Comparison of ENCODE assay signal across 9 cellular contexts in genomic region chr1:178543291-178543609, GRCh38. TPM values are rescaled to one million over a fixed set of nuclear protein-coding genes. Genes with fewer than 3 reads are reported as not detected.
DNase-seq lines count a peak whose midpoint lies in the region; ATAC-seq, FAIRE-seq and TF ChIP-seq lines count a peak whose summit lies in the region.
"Had no signal": no experiment of that assay in that cellular context is flagged by ENCODE, and none has a peak within 500 bp of the region (broad histone marks: within the 10 kb centered on the region; RNA-seq: fewer than 3 reads in every experiment).

No MANE protein-coding gene starts in this region.

- peaks cover 7% of the 10 kb centered on the region for H3K4me1 ChIP-seq in GM12878 (ENCODE audit: control insufficient read depth, insufficient read depth, low read length)
- peaks cover 0 to 12% (median 5%) of the 10 kb centered on the region in 4 donors for H3K4me1 ChIP-seq in right lobe of liver
- H3K4me1 ChIP-seq in urinary bladder (ENCODE audit: insufficient read depth): no peaks in the 10 kb centered on the region

- DNase-seq in GM06990 (ENCODE audit: extremely low read depth, insufficient read length) (no peak), GM12878 (ENCODE audit: low read depth, low spot score) (no peak), right lobe of liver (no peak), OCI-M2 (lab: John Stamatoyannopoulos, UW; ENCODE audit: unreplicated experiment) (no peak)
- DNase-seq in stimulated activated CD4-positive, alpha-beta T cell treated with anti-CD3 and anti-CD28 coated beads, Interleukin-4, amount 100 ng/mL, for 24 hours: no peak

- intact Hi-C loops in GM12878 (cut with micrococcal nuclease; ENCODE audit: unreplicated experiment) (loop anchor here (2.0 to 10.0 kb wide), 3 partner anchors 66 to 824 kb away; partner anchors contain the start of gene AXDND1), right lobe of liver (cut with DNase I) (loop anchor here (5.0 to 10.0 kb wide), 4 partner anchors 82 to 472 kb away; no protein-coding TSS in a partner anchor)

- H3K27me3 ChIP-seq in GM06990 (replicated peaks; ENCODE audit: control insufficient read depth, insufficient read depth, low read length) (no peaks in the 10 kb centered on the region; the same call in none of the 2 replicates), GM12878 (replicated peaks in 1 of 2; ENCODE audit: control insufficient read depth in 2 of 2, insufficient read depth in 2 of 2, low read length in 1 of 2) (no peaks in the 10 kb centered on the region), right lobe of liver (no peaks in the 10 kb centered on the region)

- SMC1A ChIA-PET in GM12878 (lab: Charles Lee; ENCODE audit: uncharacterized antibody, unreplicated experiment): interaction anchor here (0.6 to 12.6 kb wide), 20 partner anchors 23 to 460 kb away, joined by 3 to 166 read pairs (median 4); no protein-coding TSS in a partner anchor

- peak; percentile 38 for ATAC-seq in GM21381 (IDR thresholded peaks at IDR 0.05; ENCODE audit: unreplicated experiment)
- ATAC-seq in HG03565 (IDR thresholded peaks at IDR 0.05; ENCODE audit: unreplicated experiment): peak; percentile 29
- ATAC-seq in GM12878: peak; percentile 37
- ATAC-seq in right lobe of liver: peak in 3 of 4 donors; percentile 8 to 29 (median 11)

- TF ChIP-seq CTCF in GM06990 (IDR thresholded peaks at IDR 0.05; ENCODE audit: insufficient read depth, low read length, poor library complexity, severe bottlenecking): no peak
- TF ChIP-seq CTCF in GM12878 (IDR thresholded peaks at IDR 0.05 in 2 of 3, conservative IDR thresholded peaks at IDR 0.05 in 1 of 3; ENCODE audit: control insufficient read depth in 2 of 3, extremely low read depth in 1 of 3, insufficient read depth in 1 of 3, low read depth in 3 of 3, low read length in 3 of 3): no peak
- TF ChIP-seq CTCF in right lobe of liver (IDR thresholded peaks at IDR 0.05): no peak

- 0 out of 2 replicates have a peak overlapping the region, but pooled peaks have one; percentile 26 for H3K27ac ChIP-seq in GM12878 (ENCODE audit: control insufficient read depth, insufficient read depth)
- H3K27ac ChIP-seq in right lobe of liver: peak overlapping the region in 2 of 3 donors; percentile 84 to 88
- H3K27ac ChIP-seq in urinary bladder (ENCODE audit: low read depth): no peak overlapping the region

- H3K4me3 ChIP-seq in GM06990 (replicated peaks; ENCODE audit: low read depth, low read length): peak overlapping the region; percentile 75
- H3K4me3 ChIP-seq in GM12878: peak overlapping the region; percentile 80
- peak overlapping the region; percentile 68 to 80 (median 72) for H3K4me3 ChIP-seq in right lobe of liver
- H3K4me3 ChIP-seq in urinary bladder (ENCODE audit: low read depth, low read length): peak overlapping the region; percentile 71

- peak overlapping the region; percentile 77 for H3K4me2 ChIP-seq in GM12878 (ENCODE audit: control insufficient read depth, insufficient read depth)

- RAD21 ChIA-PET in GM12878 (lab: Charles Lee; ENCODE audit: unreplicated experiment): interaction anchor here (0.5 to 9.5 kb wide), 24 partner anchors 9 to 1637 kb away, joined by 3 to 200 read pairs (median 5); partner anchors contain the start of gene RALGPS2

- H2AFZ ChIP-seq in GM12878 (ENCODE audit: control insufficient read depth, low read depth, low read length): peak overlapping the region; percentile 100

- in situ Hi-C loops in GM12878 (cut with MboI): loop anchor here (25.0 kb wide), 1 partner anchor 219 kb away; no protein-coding TSS in a partner anchor

- no peak for TF ChIP-seq RAD21 in GM12878 (IDR thresholded peaks at IDR 0.05; ENCODE audit: insufficient read depth, low read depth, low read length)

- FAIRE-seq in GM12878 (lab: Jason Lieb, UNC): no peak

- no peaks in the 10 kb centered on the region for H3K9me3 ChIP-seq in GM12878 (replicated peaks; ENCODE audit: control insufficient read depth, insufficient read depth, low read length)
- H3K9me3 ChIP-seq in right lobe of liver: no peaks in the 10 kb centered on the region

- H3K9ac ChIP-seq in GM12878 (ENCODE audit: control insufficient read depth, insufficient read depth, low read length): peak overlapping the region; percentile 55

- TF ChIP-seq EP300 in GM12878 (IDR thresholded peaks at IDR 0.05; ENCODE audit: borderline replicate concordance in 1 of 2, control insufficient read depth in 1 of 2, low read depth in 2 of 2, low read length in 2 of 2): no peak

- no peaks in the 10 kb centered on the region for H4K20me1 ChIP-seq in GM12878 (ENCODE audit: control insufficient read depth, insufficient read depth)

- H3K36me3 ChIP-seq in GM06990 (ENCODE audit: control insufficient read depth, insufficient read depth, low read length) (no peaks in the 10 kb centered on the region), GM12878 (ENCODE audit: control insufficient read depth in 2 of 2, insufficient read depth in 2 of 2, low read length in 1 of 2) (0 out of 4 replicates have a peak, but pooled peaks cover 0 to 4% of the 10 kb centered on the region in 2 experiments), right lobe of liver (no peaks in the 10 kb centered on the region), urinary bladder (ENCODE audit: insufficient read depth) (no peaks in the 10 kb centered on the region)

- H3K79me2 ChIP-seq in GM12878 (ENCODE audit: control insufficient read depth, insufficient read depth, low read length): peaks cover 1% of the 10 kb centered on the region; the same call in 1 of the 2 replicates

- no peak for TF ChIP-seq POLR2A in GM12878 (IDR thresholded peaks at IDR 0.05; ENCODE audit: low read depth, low read length)
- no peak for TF ChIP-seq POLR2A in right lobe of liver (IDR thresholded peaks at IDR 0.05)

- POLR2A ChIA-PET in GM12878 (lab: Charles Lee): interaction anchor here (0.8 to 1.9 kb wide), 3 partner anchors 183 to 460 kb away, joined by 3 to 5 read pairs (median 3); no protein-coding TSS in a partner anchor

- WGBS in GM12878 (ENCODE audit: insufficient coverage, insufficient replicate concordance, low lambda C conversion rate, missing lambda C conversion rate): 2% methylated on average over 10 of the region's 10 CpGs
- WGBS in right lobe of liver (ENCODE audit: insufficient coverage, low coverage, low lambda C conversion rate, missing lambda C conversion rate): 13% methylated on average over 9 of the region's 10 CpGs
- 12% methylated on average over 10 of the region's 10 CpGs for WGBS in urinary bladder

- CTCF ChIA-PET in GM12878 (lab: Yijun Ruan, JAX): interaction anchor here (0.6 to 15.3 kb wide), 48 partner anchors 10 to 832 kb away, joined by 3 to 283 read pairs (median 4); partner anchors contain the start of gene RALGPS2

- BruUV-seq in GM12878 (replicated peaks; lab: Mats Ljungman, UMichigan): no TSS peak

TF ChIP-seq in GM12878, 131 proteins besides CTCF, POLR2A, EP300 and RAD21 (continues in another document):
- TF ChIP-seq NFXL1 (IDR thresholded peaks at IDR 0.05; ENCODE audit: borderline replicate concordance) (no peak), NFIC (IDR thresholded peaks at IDR 0.05; ENCODE audit: low read depth, low read length) (no peak), BMI1 (IDR thresholded peaks at IDR 0.05; ENCODE audit: borderline replicate concordance) (no peak), SIX5 (IDR thresholded peaks at IDR 0.05; ENCODE audit: low read depth, low read length, severe bottlenecking) (no peak), EZH2 (IDR thresholded peaks at IDR 0.05; ENCODE audit: borderline replicate concordance, control insufficient read depth, low read depth, low read length) (no peak)
- TF ChIP-seq, protein P1, sequence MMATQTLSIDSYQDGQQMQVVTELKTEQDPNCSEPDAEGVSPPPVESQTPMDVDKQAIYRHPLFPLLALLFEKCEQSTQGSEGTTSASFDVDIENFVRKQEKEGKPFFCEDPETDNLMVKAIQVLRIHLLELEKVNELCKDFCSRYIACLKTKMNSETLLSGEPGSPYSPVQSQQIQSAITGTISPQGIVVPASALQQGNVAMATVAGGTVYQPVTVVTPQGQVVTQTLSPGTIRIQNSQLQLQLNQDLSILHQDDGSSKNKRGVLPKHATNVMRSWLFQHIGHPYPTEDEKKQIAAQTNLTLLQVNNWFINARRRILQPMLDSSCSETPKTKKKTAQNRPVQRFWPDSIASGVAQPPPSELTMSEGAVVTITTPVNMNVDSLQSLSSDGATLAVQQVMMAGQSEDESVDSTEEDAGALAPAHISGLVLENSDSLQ (IDR thresholded peaks at IDR 0.05): no peak

RNA-seq across cellular contexts. Expression of gene TEX35, which starts 30.3 kb away (rescaled TPM):
- not detected in 2 replicates for total RNA-seq in GM12878 (2013; cell fraction: nucleolus; rRNA removed)
- total RNA-seq in GM12878 (2014; rRNA removed) (not detected in 2 replicates), GM12878 (2014; rRNA removed; fragmentation: Illumina TruSeq; extraction: Trizol) (not detected in 2 replicates), GM12878 (2021) (not detected in 2 replicates), right lobe of liver (not detected), urinary bladder (0.11 TPM)
- polyA plus RNA-seq in GM12878 (2011; ENCODE audit: low read depth): not detected
- polyA plus RNA-seq in GM12878 (2011; rRNA removed) (not detected in 2 replicates), GM12878 (2014; fragmentation: Illumina TruSeq; extraction: Trizol) (not detected in 2 replicates), GM12878 (2014; fragmentation: Nextera tagmentation; extraction: Ambion mirVana) (not detected), GM12878 (2014; rRNA removed) (not detected in 2 replicates), GM12878 (2016; fragmentation: Nextera tagmentation; extraction: Ambion mirVana) (not detected), urinary bladder (not detected)
- not detected in 2 replicates for polyA plus RNA-seq in GM12878 (2011; cell fraction: cytosol; rRNA removed)
- polyA plus RNA-seq in GM12878 (2011; cell fraction: nucleus; rRNA removed): not detected in 2 replicates
- not detected in 2 replicates for polyA plus RNA-seq in GM12878 (2012)
- not detected in 2 replicates for polyA minus RNA-seq in GM12878 (2011; rRNA and poly(A)+ RNA removed)
- polyA minus RNA-seq in GM12878 (2011; cell fraction: cytosol; rRNA and poly(A)+ RNA removed): not detected in 2 replicates
- polyA minus RNA-seq in GM12878 (2011; cell fraction: nucleus; rRNA and poly(A)+ RNA removed): not detected in 2 replicates
- total RNA-seq: activated CD8-positive, alpha-beta memory T cell treated with anti-CD3 and anti-CD28 coated beads for 36 hours had no signal

RNA-seq across cellular contexts. Expression of gene CLEC20A, which starts 46.5 kb away (rescaled TPM):
- total RNA-seq in GM12878 (2013; cell fraction: nucleolus; rRNA removed): not detected in 2 replicates
- not detected in 2 replicates for total RNA-seq in GM12878 (2014; rRNA removed)
- not detected in 2 replicates for total RNA-seq in GM12878 (2014; rRNA removed; fragmentation: Illumina TruSeq; extraction: Trizol)
- total RNA-seq in GM12878 (2021): not detected in 2 replicates
- polyA plus RNA-seq in GM12878 (2011; ENCODE audit: low read depth): not detected
- polyA plus RNA-seq in GM12878 (2011; rRNA removed): not detected in 2 replicates
- not detected in 2 replicates for polyA plus RNA-seq in GM12878 (2011; cell fraction: cytosol; rRNA removed)
- 0.15 TPM in 1 of 2 replicates, not detected in the other for polyA plus RNA-seq in GM12878 (2011; cell fraction: nucleus; rRNA removed)
- not detected in 2 replicates for polyA plus RNA-seq in GM12878 (2012)
- not detected in 2 replicates for polyA plus RNA-seq in GM12878 (2014; fragmentation: Illumina TruSeq; extraction: Trizol)
- polyA plus RNA-seq in GM12878 (2014; fragmentation: Nextera tagmentation; extraction: Ambion mirVana): not detected
- polyA plus RNA-seq in GM12878 (2014; rRNA removed): not detected in 2 replicates
- polyA plus RNA-seq in GM12878 (2016; fragmentation: Nextera tagmentation; extraction: Ambion mirVana): not detected
- not detected in 2 replicates for polyA minus RNA-seq in GM12878 (2011; rRNA and poly(A)+ RNA removed)
- polyA minus RNA-seq in GM12878 (2011; cell fraction: cytosol; rRNA and poly(A)+ RNA removed): not detected in 2 replicates
- polyA minus RNA-seq in GM12878 (2011; cell fraction: nucleus; rRNA and poly(A)+ RNA removed): not detected in 2 replicates
- not detected for total RNA-seq in right lobe of liver
- 0.48 TPM for total RNA-seq in urinary bladder
- 0.23 TPM for polyA plus RNA-seq in urinary bladder
- total RNA-seq: activated CD8-positive, alpha-beta memory T cell treated with anti-CD3 and anti-CD28 coated beads for 36 hours had no signal
